19 cellular contexts compared by ENCODE assay signal in genomic region chr4:56448301-56448700, GRCh38. TPM values are rescaled to one million over a fixed set of nuclear protein-coding genes. Genes with fewer than 3 reads are reported as not detected.
A peak's percentile ranks its signal among the peaks of the same experiment; 100 is the strongest.
DNase-seq lines count a peak whose midpoint lies in the region; ATAC-seq and TF ChIP-seq lines count a peak whose summit lies in the region.
"Had no signal": no experiment of that assay in that cellular context is flagged by ENCODE, and none has a peak within 500 bp of the region (broad histone marks: within the 10 kb centered on the region; RNA-seq: fewer than 3 reads in every experiment).

No MANE protein-coding gene starts in this region.

- TF ChIP-seq CTCF in right atrium auricular region (IDR thresholded peaks at IDR 0.05) = no peak
- TF ChIP-seq CTCF in CD8-positive, alpha-beta T cell (IDR thresholded peaks at IDR 0.05) = no peak

- H3K9me3 ChIP-seq in GM23248 (ENCODE audit: low read depth) = no peaks in the 10 kb centered on the region
- no peaks in the 10 kb centered on the region for H3K9me3 ChIP-seq in right atrium auricular region
- H3K9me3 ChIP-seq in CD8-positive, alpha-beta T cell (ENCODE audit: low read length) = no peaks in the 10 kb centered on the region

- H3K4me1 ChIP-seq in GM23248 (ENCODE audit: insufficient read depth) (peaks cover 3% of the 10 kb centered on the region; the same call in 1 of the 2 replicates), right atrium auricular region (no peaks in the 10 kb centered on the region)
- H3K4me1 ChIP-seq in CD8-positive, alpha-beta T cell (ENCODE audit: insufficient read depth, low read length) = no peaks in the 10 kb centered on the region

- peaks cover 41% of the 10 kb centered on the region for H3K79me2 ChIP-seq in GM23248 (ENCODE audit: insufficient read depth)

- in situ Hi-C loops in GM23248 (cut with MboI) = no loop called here

- DNase-seq in T-helper 1 cell = no peak
- DNase-seq in GM23248 = peak; percentile 16
- peak; percentile 11 for DNase-seq in astrocyte of the hippocampus (ENCODE audit: low read depth, low spot score)
- peak; percentile 56 for DNase-seq in iris pigment epithelial cell (ENCODE audit: low read depth)
- DNase-seq in right atrium auricular region (ENCODE audit: low spot score) = no peak
- no peak for DNase-seq in CD8-positive, alpha-beta T cell
- no peak for DNase-seq in COLO668 (lab: John Stamatoyannopoulos, UW; ENCODE audit: unreplicated experiment)
- DNase-seq: COR-L47, DMS 273 treated with DMSO at 0.1 percent for 48 hours, NCI-H1105 treated with DMSO at 0.1 percent for 48 hours, NCI-H1694 treated with DMSO at 0.1 percent for 48 hours, NCI-H510A, NCI-H774 had no signal

- no peaks in the 10 kb centered on the region for H3K27me3 Mint-ChIP-seq in T-helper 1 cell treated with Interleukin-12 subunit alpha and Interleukin-12 subunit beta and Interleukin-4 antibody, amounts not matched to agents 30 μg/mL and 1 μg/mL, for 36 hours (ENCODE audit: low read depth)
- no peaks in the 10 kb centered on the region for H3K27me3 Mint-ChIP-seq in CD8-positive, alpha-beta T cell (ENCODE audit: low read depth)

- no peak overlapping the region for H2AFZ ChIP-seq in GM23248
- H2AFZ ChIP-seq: GM23338 had no signal

- H3K27ac ChIP-seq in GM23248 (no peak overlapping the region), right atrium auricular region (no peak overlapping the region)
- no peak overlapping the region for H3K27ac ChIP-seq in CD8-positive, alpha-beta T cell (ENCODE audit: low read depth, low read length)
- H3K27ac ChIP-seq: 22Rv1 had no signal

- POLR2A ChIA-PET in CD8-positive, alpha-beta T cell (lab: Charles Lee) = no interaction called here

- peaks cover 80% of the 10 kb centered on the region for H3K36me3 ChIP-seq in GM23248 (ENCODE audit: low read depth)
- peaks cover 38% of the 10 kb centered on the region for H3K36me3 ChIP-seq in right atrium auricular region
- no peaks in the 10 kb centered on the region for H3K36me3 ChIP-seq in CD8-positive, alpha-beta T cell (ENCODE audit: insufficient read depth, low read length)

- H3K4me3 ChIP-seq in GM23248 = no peak overlapping the region
- no peak overlapping the region for H3K4me3 ChIP-seq in right atrium auricular region
- H3K4me3 ChIP-seq in CD8-positive, alpha-beta T cell (ENCODE audit: low read depth, low read length) = no peak overlapping the region
- H3K4me3 ChIP-seq: GM23338 had no signal

- no peaks in the 10 kb centered on the region for H3K9me3 Mint-ChIP-seq in T-helper 1 cell treated with Interleukin-12 subunit alpha and Interleukin-12 subunit beta and Interleukin-4 antibody, amounts not matched to agents 30 μg/mL and 1 μg/mL, for 36 hours
- H3K9me3 Mint-ChIP-seq in CD8-positive, alpha-beta T cell = no peaks in the 10 kb centered on the region
- H3K9me3 Mint-ChIP-seq: CD14-positive monocyte, GM23338 had no signal

- intact Hi-C loops in CD8-positive, alpha-beta T cell (cut with DNase I, micrococcal nuclease) = no loop called here

- H3K4me3 Mint-ChIP-seq in T-helper 1 cell treated with Interleukin-12 subunit alpha and Interleukin-12 subunit beta and Interleukin-4 antibody, amounts not matched to agents 30 μg/mL and 1 μg/mL, for 36 hours = no peak overlapping the region
- H3K4me3 Mint-ChIP-seq in CD8-positive, alpha-beta T cell = no peak overlapping the region
- H3K4me3 Mint-ChIP-seq: CD14-positive monocyte, GM23338 had no signal

- H3K4me1 Mint-ChIP-seq in T-helper 1 cell treated with Interleukin-12 subunit alpha and Interleukin-12 subunit beta and Interleukin-4 antibody, amounts not matched to agents 30 μg/mL and 1 μg/mL, for 36 hours (ENCODE audit: low read depth) = peaks cover 24% of the 10 kb centered on the region
- H3K4me1 Mint-ChIP-seq in CD8-positive, alpha-beta T cell (ENCODE audit: low read depth) = peaks cover 4% of the 10 kb centered on the region
- H3K4me1 Mint-ChIP-seq: GM23338 had no signal

- CTCF ChIA-PET in CD8-positive, alpha-beta T cell (lab: Charles Lee) = no interaction called here

- H3K36me3 Mint-ChIP-seq in T-helper 1 cell treated with Interleukin-12 subunit alpha and Interleukin-12 subunit beta and Interleukin-4 antibody, amounts not matched to agents 30 μg/mL and 1 μg/mL, for 36 hours (ENCODE audit: low read depth) = peaks cover 46% of the 10 kb centered on the region
- peaks cover 65% of the 10 kb centered on the region for H3K36me3 Mint-ChIP-seq in CD8-positive, alpha-beta T cell

- no peak for ATAC-seq in CD8-positive, alpha-beta T cell
- ATAC-seq: GM23338, HCT116, Right ventricle myocardium inferior had no signal

- H3F3A ChIP-seq in GM23248 (ENCODE audit: insufficient read depth) = no peaks in the 10 kb centered on the region

- H3K27ac Mint-ChIP-seq in T-helper 1 cell treated with Interleukin-12 subunit alpha and Interleukin-12 subunit beta and Interleukin-4 antibody, amounts not matched to agents 30 μg/mL and 1 μg/mL, for 36 hours = peak overlapping the region; percentile 67
- H3K27ac Mint-ChIP-seq in CD8-positive, alpha-beta T cell = no peak overlapping the region
- H3K27ac Mint-ChIP-seq: GM23338 had no signal

- H3K27me3 ChIP-seq in GM23248 (replicated peaks; ENCODE audit: insufficient read depth) (no peaks in the 10 kb centered on the region), right atrium auricular region (no peaks in the 10 kb centered on the region)
- H3K27me3 ChIP-seq in CD8-positive, alpha-beta T cell (ENCODE audit: insufficient read depth, low read length) = no peaks in the 10 kb centered on the region

- no peak overlapping the region for H3K4me2 ChIP-seq in GM23248 (ENCODE audit: unreplicated experiment)
- H3K4me2 ChIP-seq: GM23338 had no signal

- no peaks in the 10 kb centered on the region for H3K9me2 ChIP-seq in GM23248 (ENCODE audit: insufficient read depth)

- H4K20me1 ChIP-seq in GM23248 (ENCODE audit: insufficient read depth) = no peaks in the 10 kb centered on the region

- H3K9ac ChIP-seq in GM23248 = no peak overlapping the region

RNA-seq across cellular contexts. Expression of gene PAICS, which starts 12.2 kb away (rescaled TPM):
- total RNA-seq in GM23248 (2014; rRNA removed; shearing (Covaris generic)) = 40.2 and 42.4 TPM in 2 replicates
- 80.2 and 82.2 TPM in 2 replicates for polyA plus RNA-seq in GM23248 (2016; fragmentation: Nextera tagmentation; extraction: Ambion mirVana)
- 10 to 100 TPM; 13.5 to 15.7 TPM for total RNA-seq in right atrium auricular region
- 10 to 100 TPM; 15.0 to 15.9 TPM for total RNA-seq in CD8-positive, alpha-beta T cell

RNA-seq across cellular contexts. Expression of gene PPAT, which starts 12.9 kb away (rescaled TPM):
- total RNA-seq in GM23248 (2014; rRNA removed; shearing (Covaris generic)) = 8.5 and 19.1 TPM in 2 replicates
- polyA plus RNA-seq in GM23248 (2016; fragmentation: Nextera tagmentation; extraction: Ambion mirVana) = 8.0 and 8.6 TPM in 2 replicates
- 1 to 10 TPM; 1.9 TPM for total RNA-seq in right atrium auricular region
- 1 to 10 TPM; 6.9 to 7.0 TPM for total RNA-seq in CD8-positive, alpha-beta T cell

RNA-seq across cellular contexts. Expression of gene SRP72, which starts 19.1 kb away (rescaled TPM):
- total RNA-seq in GM23248 (2014; rRNA removed; shearing (Covaris generic)) = 64.7 and 70.0 TPM in 2 replicates
- 128 and 146 TPM in 2 replicates for polyA plus RNA-seq in GM23248 (2016; fragmentation: Nextera tagmentation; extraction: Ambion mirVana)
- total RNA-seq in right atrium auricular region = 10 to 100 TPM; 22.1 to 46.3 TPM
- 100 to 1,000 TPM; 142 to 148 TPM for total RNA-seq in CD8-positive, alpha-beta T cell

RNA-seq across cellular contexts. Expression of gene ARL9, which starts 57.3 kb away (rescaled TPM):
- total RNA-seq in GM23248 (2014; rRNA removed; shearing (Covaris generic)) = not detected in 2 replicates
- 0.24 and 0.29 TPM in 2 replicates for polyA plus RNA-seq in GM23248 (2016; fragmentation: Nextera tagmentation; extraction: Ambion mirVana)
- not detected for total RNA-seq in right atrium auricular region
- total RNA-seq in CD8-positive, alpha-beta T cell = under 1 TPM in 1 of 2 experiments, not detected in 1; 0.19 TPM
- total RNA-seq: GM23338, Right ventricle myocardium inferior had no signal
- polyA plus RNA-seq: CD14-positive monocyte had no signal

Comparison
In these comparisons a context has a peak if more than half of its experiments do, and no peak if none do; other contexts are left out.
1. DNase-seq: peak in GM23248 (single experiment), astrocyte of the hippocampus (single experiment) and iris pigment epithelial cell (single experiment); none in T-helper 1 cell (0 of 5), right atrium auricular region (single experiment), CD8-positive, alpha-beta T cell (0 of 7) and COLO668 (single experiment).